Comparison of ENCODE assay signal across 8 cellular contexts in genomic region chr16:30762991-30763725, GRCh38. TPM values are rescaled to one million over a fixed set of nuclear protein-coding genes. Genes with fewer than 3 reads are reported as not detected.
DNase-seq lines count a peak whose midpoint lies in the region; ATAC-seq and TF ChIP-seq lines count a peak whose summit lies in the region.

No MANE protein-coding gene starts in this region.

- H4K8ac ChIP-seq in IMR-90 (ENCODE audit: low read depth in 2 of 2, low read length in 2 of 2): peak overlapping the region in 1 of 2 experiments; percentile 96; a peak in 2 of 4 replicates

- peaks cover 42% of the 10 kb centered on the region for H3K4me1 Mint-ChIP-seq in central memory CD8-positive, alpha-beta T cell

- H2BK120ac ChIP-seq in IMR-90 (ENCODE audit: low read depth, low read length): no peak overlapping the region

- peak overlapping the region; percentile 79; the same call in 1 of the 2 replicates for H3K4ac ChIP-seq in IMR-90 (ENCODE audit: low read depth, low read length)

- no peak for TF ChIP-seq RAD21 in IMR-90 (IDR thresholded peaks at IDR 0.05; ENCODE audit: low read length)

- H3K14ac ChIP-seq in IMR-90 (replicated peaks; ENCODE audit: low read depth, low read length): 0 out of 2 replicates have a peak overlapping the region, but pooled peaks have one; percentile 94

- H2AK9ac ChIP-seq in IMR-90 (replicated peaks; ENCODE audit: low read depth, low read length, poor library complexity): peak overlapping the region; percentile 99

- 0 out of 2 replicates have a peak overlapping the region, but pooled peaks have one; percentile 58 for H3K27ac ChIP-seq in ACC112 (ENCODE audit: low read depth, low read length)
- H3K27ac ChIP-seq in IMR-90 (ENCODE audit: insufficient read depth, low read length): no peak overlapping the region

- peak overlapping the region; percentile 96 for H2AK5ac ChIP-seq in IMR-90 (ENCODE audit: low read depth, low read length)

- H4K20me1 ChIP-seq in IMR-90 (ENCODE audit: insufficient read depth, low read length): peaks cover 17% of the 10 kb centered on the region

- peaks cover 25% of the 10 kb centered on the region for H3K36me3 ChIP-seq in ACC112 (ENCODE audit: insufficient read depth, low read length)
- peaks cover 41% of the 10 kb centered on the region for H3K36me3 ChIP-seq in IMR-90 (ENCODE audit: control insufficient read depth, insufficient read depth, low read length)
- peaks cover 25% of the 10 kb centered on the region for H3K36me3 ChIP-seq in mucosa of stomach (ENCODE audit: control insufficient read depth, insufficient read depth, low read length)

- intact Hi-C loops in IMR-90 (cut with micrococcal nuclease): loop anchor here (5.0 kb wide), 1 partner anchor 159 kb away; the partner anchor contains the start of gene FBXL19

- H2AFZ ChIP-seq in ACC112 (ENCODE audit: low read length, unreplicated experiment) (no peak overlapping the region), IMR-90 (replicated peaks; ENCODE audit: low read length, poor library complexity) (no peak overlapping the region)

- ATAC-seq in IMR-90 (ENCODE audit: low read depth) (no peak), esophagus mucosa (no peak)
- no peak for ATAC-seq in central memory CD8-positive, alpha-beta T cell (replicated peaks; ENCODE audit: extremely low read depth, poor library complexity, severe bottlenecking)
- ATAC-seq in activated CD4-positive, CD25-positive, alpha-beta regulatory T cell treated with anti-CD3 and anti-CD28 coated beads, Interleukin-2, amount 50 U/mL, for 24 hours: no peak

- CTCF ChIA-PET in IMR-90 (lab: Yijun Ruan, JAX): no interaction called here

- no peak overlapping the region for H3K18ac ChIP-seq in IMR-90 (ENCODE audit: low read depth, low read length)

- H3K79me1 ChIP-seq in IMR-90 (ENCODE audit: low read depth in 1 of 2, low read length in 2 of 2): peaks cover 20 to 53% of the 10 kb centered on the region in 2 experiments

- TF ChIP-seq POLR2A in IMR-90 (IDR thresholded peaks at IDR 0.05; ENCODE audit: low read depth, low read length): no peak

- H4K91ac ChIP-seq in IMR-90 (ENCODE audit: insufficient read depth, low read depth, low read length): no peak overlapping the region

- H3K9ac ChIP-seq in IMR-90 (ENCODE audit: low read depth, low read length) (peak overlapping the region; percentile 92), mucosa of stomach (ENCODE audit: low read length) (peak overlapping the region; percentile 96)

- no peaks in the 10 kb centered on the region for H3K9me3 Mint-ChIP-seq in central memory CD8-positive, alpha-beta T cell

- no peak overlapping the region for H2BK5ac ChIP-seq in IMR-90 (ENCODE audit: low read depth, low read length, poor library complexity, severe bottlenecking)

- peak overlapping the region; percentile 82; the same call in 1 of the 2 replicates for H3K23ac ChIP-seq in IMR-90 (ENCODE audit: low read depth, low read length)

- H2BK20ac ChIP-seq in IMR-90 (ENCODE audit: low read depth, low read length): no peak overlapping the region

- H3K4me1 ChIP-seq in ACC112 (ENCODE audit: control insufficient read depth, insufficient read depth, low read length, unreplicated experiment) (peaks cover 10% of the 10 kb centered on the region), IMR-90 (ENCODE audit: control insufficient read depth, insufficient read depth, low read length) (peaks cover 12% of the 10 kb centered on the region), mucosa of stomach (ENCODE audit: control insufficient read depth, insufficient read depth, low read length) (peaks cover 19% of the 10 kb centered on the region)

- H3K4me3 ChIP-seq in ACC112 (ENCODE audit: low read depth, low read length): peak overlapping the region; percentile 99
- peak overlapping the region; percentile 86 for H3K4me3 ChIP-seq in IMR-90 (ENCODE audit: insufficient read depth, low read depth, low read length)
- H3K4me3 ChIP-seq in mucosa of stomach (ENCODE audit: low read length): peak overlapping the region; percentile 83

- in situ Hi-C loops in IMR-90 (cut with MboI; ENCODE audit: low sequenced_read_pairs): no loop called here

- peak overlapping the region; percentile 95 for H3K4me2 ChIP-seq in IMR-90 (ENCODE audit: low read depth, low read length)

- POLR2A ChIA-PET in IMR-90 (lab: Charles Lee; ENCODE audit: unreplicated experiment): interaction anchor here (0.6 kb wide), 1 partner anchor 12 kb away, joined by 7 read pairs; no protein-coding TSS in a partner anchor

- peak overlapping the region; percentile 92 for H3K4me3 Mint-ChIP-seq in central memory CD8-positive, alpha-beta T cell

- no peak overlapping the region for H2BK15ac ChIP-seq in IMR-90 (ENCODE audit: low read depth, low read length)

- dilution Hi-C loops in IMR-90 (cut with HindIII; ENCODE audit: low sequenced_read_pairs, unreplicated experiment): no loop called here

- no peaks in the 10 kb centered on the region for H3K27me3 Mint-ChIP-seq in central memory CD8-positive, alpha-beta T cell

- no peak for TF ChIP-seq CTCF in IMR-90 (conservative IDR thresholded peaks at IDR 0.05; ENCODE audit: low read depth, low read length)

- DNase-seq in IMR-90: no peak
- DNase-seq in central memory CD8-positive, alpha-beta T cell (ENCODE audit: low spot score in 2 of 2): no peak
- DNase-seq in T1000 (lab: John Stamatoyannopoulos, UW): no peak
- no peak for DNase-seq in KG1 (lab: John Stamatoyannopoulos, UW)

- peaks cover 38% of the 10 kb centered on the region for H3K36me3 Mint-ChIP-seq in central memory CD8-positive, alpha-beta T cell (ENCODE audit: insufficient read depth)

- no peaks in the 10 kb centered on the region for H3K9me3 ChIP-seq in IMR-90 (ENCODE audit: control insufficient read depth, insufficient read depth, low read length)
- H3K9me3 ChIP-seq in mucosa of stomach (ENCODE audit: control insufficient read depth, low read length): no peaks in the 10 kb centered on the region

- 0 out of 2 replicates have a peak, but pooled peaks cover 4% of the 10 kb centered on the region for H3K9me1 ChIP-seq in IMR-90 (ENCODE audit: insufficient read depth, low read length)

- no peak overlapping the region for H4K5ac ChIP-seq in IMR-90 (ENCODE audit: low read depth, low read length)

- BruUV-seq in IMR-90 (replicated peaks; lab: Mats Ljungman, UMichigan): TSS peak; percentile 80

- 90% methylated on average over 5 of the region's 15 CpGs; no CpG with 5 or more reads in 1 of the 2 experiments for WGBS in IMR-90 (ENCODE audit: extremely low coverage in 2 of 2, insufficient read length in 1 of 2), 2 experiments

- no peaks in the 10 kb centered on the region for H3K27me3 ChIP-seq in ACC112 (ENCODE audit: insufficient read depth, low read length)
- no peaks in the 10 kb centered on the region for H3K27me3 ChIP-seq in IMR-90 (ENCODE audit: control insufficient read depth, insufficient read depth, low read length)
- no peaks in the 10 kb centered on the region for H3K27me3 ChIP-seq in mucosa of stomach (ENCODE audit: control insufficient read depth, insufficient read depth, low read length)

- 0 out of 2 replicates have a peak overlapping the region, but pooled peaks have one; percentile 80 for H3K56ac ChIP-seq in IMR-90 (ENCODE audit: extremely low read depth, insufficient read depth, low read length)

- H3K79me2 ChIP-seq in ACC112 (ENCODE audit: control insufficient read depth, insufficient read depth, low read length, unreplicated experiment): peaks cover 22% of the 10 kb centered on the region

- peak overlapping the region; percentile 90 for H3K27ac Mint-ChIP-seq in central memory CD8-positive, alpha-beta T cell (ENCODE audit: low read depth)

TF ChIP-seq in IMR-90, 13 proteins besides CTCF, POLR2A, EP300 and RAD21 (continues in another document):
- TF ChIP-seq CEBPB (IDR thresholded peaks at IDR 0.05; ENCODE audit: low read depth, low read length) (no peak), RCOR1 (IDR thresholded peaks at IDR 0.05; ENCODE audit: insufficient replicate concordance, low read length) (no peak), MAZ (IDR thresholded peaks at IDR 0.05; ENCODE audit: borderline replicate concordance, low read depth, low read length) (no peak), BHLHE40 (IDR thresholded peaks at IDR 0.05; ENCODE audit: low read depth, low read length) (no peak), ELK1 (IDR thresholded peaks at IDR 0.05; ENCODE audit: borderline replicate concordance, low read depth, low read length) (no peak), SMC3 (IDR thresholded peaks at IDR 0.05; ENCODE audit: low read depth, low read length) (no peak), MAFK (IDR thresholded peaks at IDR 0.05; ENCODE audit: low read depth, low read length) (no peak), MXI1 (IDR thresholded peaks at IDR 0.05; ENCODE audit: borderline replicate concordance, low read depth, low read length) (no peak), NFE2L2 (IDR thresholded peaks at IDR 0.05; ENCODE audit: low read depth, low read length) (no peak)

RNA-seq across cellular contexts. Expression of gene RNF40, which starts 1.0 kb away (rescaled TPM):
- 63.9 and 72.4 TPM in 2 replicates for total RNA-seq in IMR-90 (2012; rRNA removed)
- 46.7 and 49.7 TPM in 2 replicates for polyA plus RNA-seq in IMR-90 (2012; rRNA removed)
- 22.2 and 29.2 TPM in 2 replicates for polyA plus RNA-seq in IMR-90 (2012; cell fraction: cytosol; rRNA removed)
- 74.3 and 98.0 TPM in 2 replicates for polyA plus RNA-seq in IMR-90 (2012; cell fraction: nucleus; rRNA removed; ENCODE audit: low replicate concordance)
- total RNA-seq in esophagus mucosa: 56.8 TPM

RNA-seq across cellular contexts. Expression of gene CFAP119, which starts 1.3 kb away (rescaled TPM):
- total RNA-seq in IMR-90 (2012; rRNA removed): 0.90 and 1.7 TPM in 2 replicates
- 7.6 and 8.8 TPM in 2 replicates for polyA plus RNA-seq in IMR-90 (2012; rRNA removed)
- 5.0 and 5.2 TPM in 2 replicates for polyA plus RNA-seq in IMR-90 (2012; cell fraction: cytosol; rRNA removed)
- 47.8 and 56.3 TPM in 2 replicates for polyA plus RNA-seq in IMR-90 (2012; cell fraction: nucleus; rRNA removed; ENCODE audit: low replicate concordance)
- 2.2 TPM for total RNA-seq in esophagus mucosa

RNA-seq across cellular contexts. Expression of gene PHKG2, which starts 14.9 kb away (rescaled TPM):
- total RNA-seq in IMR-90 (2012; rRNA removed) (26.0 and 26.7 TPM in 2 replicates), esophagus mucosa (16.9 TPM)
- 37.7 and 38.9 TPM in 2 replicates for polyA plus RNA-seq in IMR-90 (2012; rRNA removed)
- 20.1 and 32.6 TPM in 2 replicates for polyA plus RNA-seq in IMR-90 (2012; cell fraction: cytosol; rRNA removed)
- 162 and 239 TPM in 2 replicates for polyA plus RNA-seq in IMR-90 (2012; cell fraction: nucleus; rRNA removed; ENCODE audit: low replicate concordance)

RNA-seq across cellular contexts. Expression of gene ZNF629, which starts 23.8 kb away (rescaled TPM):
- total RNA-seq in IMR-90 (2012; rRNA removed): 9.1 and 9.4 TPM in 2 replicates
- 6.6 and 7.3 TPM in 2 replicates for polyA plus RNA-seq in IMR-90 (2012; rRNA removed)
- 3.2 and 4.6 TPM in 2 replicates for polyA plus RNA-seq in IMR-90 (2012; cell fraction: cytosol; rRNA removed)
- polyA plus RNA-seq in IMR-90 (2012; cell fraction: nucleus; rRNA removed; ENCODE audit: low replicate concordance): 9.8 and 11.9 TPM in 2 replicates
- 4.7 TPM for total RNA-seq in esophagus mucosa
